ENCODE assay signal across 9 cellular contexts in genomic region chr13:95643471-95643813, GRCh38. TPM values are rescaled to one million over a fixed set of nuclear protein-coding genes. Genes with fewer than 3 reads are reported as not detected.
A peak's percentile ranks its signal among the peaks of the same experiment; 100 is the strongest.
DNase-seq lines count a peak whose midpoint lies in the region; ATAC-seq and TF ChIP-seq lines count a peak whose summit lies in the region.
"Had no signal": no experiment of that assay in that cellular context is flagged by ENCODE, and none has a peak within 500 bp of the region (broad histone marks: within the 10 kb centered on the region; RNA-seq: fewer than 3 reads in every experiment).

No MANE protein-coding gene starts in this region.

- POLR2A ChIA-PET in Caco-2 (lab: Charles Lee): interaction anchor here (1.5 kb wide), 1 partner anchor 33 kb away, joined by 5 read pairs; the partner anchor contains the start of gene DNAJC3

- H3K79me2 ChIP-seq in mesendoderm (ENCODE audit: control insufficient read depth, insufficient read depth, low read length) (peaks cover 2% of the 10 kb centered on the region), MM.1S (ENCODE audit: low read length) (no peaks in the 10 kb centered on the region)

- no peaks in the 10 kb centered on the region for H3K27me3 Mint-ChIP-seq in Caco-2 (ENCODE audit: insufficient read depth, unreplicated experiment)

- H3K4me1 Mint-ChIP-seq in Caco-2 (ENCODE audit: low read depth, unreplicated experiment): no peaks in the 10 kb centered on the region

- H3K4ac ChIP-seq in mesendoderm (ENCODE audit: low read depth, low read length): no peak overlapping the region

- H2BK120ac ChIP-seq in mesendoderm (ENCODE audit: low read depth, low read length): no peak overlapping the region

- H2AFZ ChIP-seq in MM.1S (ENCODE audit: low read length): no peak overlapping the region

- ATAC-seq in GM18867 (IDR thresholded peaks at IDR 0.05; ENCODE audit: unreplicated experiment): no peak

- H3K27me3 ChIP-seq in Caco-2 (replicated peaks; ENCODE audit: control insufficient read depth, insufficient read depth, low read length) (no peaks in the 10 kb centered on the region), mesendoderm (ENCODE audit: insufficient read depth, low read length, poor library complexity) (no peaks in the 10 kb centered on the region), MM.1S (replicated peaks; ENCODE audit: insufficient read depth, low read length) (peaks cover 12% of the 10 kb centered on the region)

- no peaks in the 10 kb centered on the region for H3K9me3 Mint-ChIP-seq in Caco-2 (ENCODE audit: unreplicated experiment)
- H3K9me3 Mint-ChIP-seq: IgD-negative memory B cell had no signal

- H3K9me2 ChIP-seq in MM.1S (replicated peaks; ENCODE audit: insufficient read depth, low read length): no peaks in the 10 kb centered on the region

- peak overlapping the region; percentile 30 for H3K27ac ChIP-seq in caudate nucleus (ENCODE audit: low read depth, low read length)
- H3K27ac ChIP-seq in mesendoderm (ENCODE audit: low read depth, low read length): no peak overlapping the region
- H3K27ac ChIP-seq in MM.1S (ENCODE audit: low read length): no peak overlapping the region

- WGBS in mesendoderm (ENCODE audit: extremely low coverage, insufficient coverage, low lambda C conversion rate): no CpG with 5 or more reads among the region's 9 CpGs

- DNase-seq in Caco-2 (no peak), NCI-H1105 (lab: John Stamatoyannopoulos, UW) (peak; percentile 4), caudate nucleus (lab: John Stamatoyannopoulos, UW) (peak in 10 of 61 donors; percentile 1 to 48 (median 24)), mesendoderm (peak; percentile 67), HUDEP-2 (lab: John Stamatoyannopoulos, UW; ENCODE audit: unreplicated experiment in 76 of 76) (no peak), midbrain (lab: John Stamatoyannopoulos, UW) (no peak), MM.1S (no peak)

- peak overlapping the region; percentile 81 for H3K4me3 Mint-ChIP-seq in Caco-2 (ENCODE audit: unreplicated experiment)

- no peak overlapping the region for H2AK5ac ChIP-seq in mesendoderm (ENCODE audit: low read length)

- H3K4me2 ChIP-seq in mesendoderm (ENCODE audit: low read length) (peak overlapping the region; percentile 43), MM.1S (ENCODE audit: low read depth, low read length) (no peak overlapping the region; the same call in 1 of the 2 replicates)

- intact Hi-C loops in Caco-2 (cut with micrococcal nuclease; ENCODE audit: unreplicated experiment): no loop called here

- no peaks in the 10 kb centered on the region for H4K20me1 ChIP-seq in MM.1S (ENCODE audit: insufficient read depth, low read length)

- no peaks in the 10 kb centered on the region for H3K36me3 ChIP-seq in Caco-2 (ENCODE audit: control insufficient read depth, insufficient read depth, low read length)
- no peaks in the 10 kb centered on the region for H3K36me3 ChIP-seq in mesendoderm (ENCODE audit: control insufficient read depth, insufficient read depth, low read length)
- H3K36me3 ChIP-seq in MM.1S (replicated peaks; ENCODE audit: insufficient read depth, low read length): no peaks in the 10 kb centered on the region

- TF ChIP-seq CTCF in Caco-2 (IDR thresholded peaks at IDR 0.05; ENCODE audit: insufficient read depth in 1 of 2, low read depth in 1 of 2, low read length in 1 of 2, severe bottlenecking in 1 of 2, unreplicated experiment in 1 of 2): no peak
- TF ChIP-seq CTCF in MM.1S (IDR thresholded peaks at IDR 0.05; ENCODE audit: low read length): no peak

- no peak overlapping the region for H2BK5ac ChIP-seq in mesendoderm (ENCODE audit: low read length)

- H3K36me3 Mint-ChIP-seq in Caco-2 (ENCODE audit: insufficient read depth, unreplicated experiment): no peaks in the 10 kb centered on the region
- H3K36me3 Mint-ChIP-seq: IgD-negative memory B cell had no signal

- H3K9me3 ChIP-seq in Caco-2: no peaks in the 10 kb centered on the region
- H3K9me3 ChIP-seq in MM.1S (replicated peaks; ENCODE audit: insufficient read depth, low read length): no peaks in the 10 kb centered on the region

- no peak overlapping the region for H3K27ac Mint-ChIP-seq in Caco-2 (ENCODE audit: unreplicated experiment)
- H3K27ac Mint-ChIP-seq: IgD-negative memory B cell had no signal

- peak overlapping the region; percentile 94 for H3K18ac ChIP-seq in mesendoderm (ENCODE audit: low read length)

- no peaks in the 10 kb centered on the region for H3F3A ChIP-seq in MM.1S (ENCODE audit: insufficient read depth, low read length)

- peaks cover 3% of the 10 kb centered on the region for H3K79me1 ChIP-seq in mesendoderm (ENCODE audit: low read length)

- H4K8ac ChIP-seq in mesendoderm (ENCODE audit: low read depth, low read length): no peak overlapping the region

- H3K23ac ChIP-seq in mesendoderm (ENCODE audit: low read length): no peak overlapping the region

- peak overlapping the region; percentile 86 for H3K56ac ChIP-seq in mesendoderm (ENCODE audit: low read length)

- CTCF ChIA-PET in Caco-2 (lab: Charles Lee): interaction anchor here (1.2 to 2.1 kb wide), 2 partner anchors 17 to 19 kb away, joined by 7 read pairs; no protein-coding TSS in a partner anchor

- H3K9ac ChIP-seq in mesendoderm (ENCODE audit: low read length): peak overlapping the region; percentile 69
- no peak overlapping the region for H3K9ac ChIP-seq in MM.1S (ENCODE audit: low read length)

- no peak overlapping the region for H4K5ac ChIP-seq in mesendoderm (ENCODE audit: low read length)

- H3K4me1 ChIP-seq in Caco-2 (0 out of 2 replicates have a peak, but pooled peaks cover 9% of the 10 kb centered on the region), mesendoderm (ENCODE audit: control insufficient read depth, low read depth, low read length) (peaks cover 2% of the 10 kb centered on the region), MM.1S (ENCODE audit: low read length) (no peaks in the 10 kb centered on the region)

- BruUV-seq in Caco-2 (replicated peaks; lab: Mats Ljungman, UMichigan): no TSS peak

- no peak overlapping the region for H2BK15ac ChIP-seq in mesendoderm (replicated peaks; ENCODE audit: low read depth)

- H3K4me3 ChIP-seq in Caco-2 (ENCODE audit: low read depth, low read length) (no peak overlapping the region), mesendoderm (ENCODE audit: low read length) (peak overlapping the region; percentile 50), MM.1S (ENCODE audit: low read length) (no peak overlapping the region)

RNA-seq across cellular contexts. Expression of gene DZIP1, which starts 1.1 kb away (rescaled TPM):
- 6.5 and 8.1 TPM in 2 replicates for total RNA-seq in Caco-2 (2022)
- 30.3 TPM for polyA plus RNA-seq in mesendoderm (2013, experiment 1 of 2)
- polyA plus RNA-seq in mesendoderm (2013, experiment 2 of 2): 30.8 TPM
- polyA plus RNA-seq: IgD-negative memory B cell had no signal

RNA-seq across cellular contexts. Expression of gene DNAJC3, which starts 33.5 kb away (rescaled TPM):
- 36.8 and 38.0 TPM in 2 replicates for total RNA-seq in Caco-2 (2022)
- 21.2 TPM for polyA plus RNA-seq in mesendoderm (2013, experiment 1 of 2)
- 20.8 TPM for polyA plus RNA-seq in mesendoderm (2013, experiment 2 of 2)

Comparison
In these comparisons a context has a peak if more than half of its experiments do, and no peak if none do; other contexts are left out.
1. DNase-seq: peak in NCI-H1105 (single experiment) and mesendoderm (single experiment); none in Caco-2 (0 of 2), HUDEP-2 (0 of 76), midbrain (single experiment) and MM.1S (single experiment).